In genomic region chr5:132854992-132855391, GRCh38 we compare ENCODE assay signal across 9 cellular contexts. TPM values are rescaled to one million over a fixed set of nuclear protein-coding genes. Genes with fewer than 3 reads are reported as not detected.
"Had no signal": no experiment of that assay in that cellular context is flagged by ENCODE, and none has a peak within 500 bp of the region (broad histone marks: within the 10 kb centered on the region; RNA-seq: fewer than 3 reads in every experiment).

No MANE protein-coding gene starts in this region.

RNA-seq across cellular contexts. Expression of gene SOWAHA, which starts 41.9 kb away (rescaled TPM):
- total RNA-seq: activated B cell treated with CpG ODN at 0.5 μM for 24 hours; activated CD4-positive, alpha-beta memory T cell treated with anti-CD3 and anti-CD28 coated beads for 36 hours; activated CD8-positive, alpha-beta T cell treated with anti-CD3 and anti-CD28 coated beads, Interleukin-2, amount 10 ng/mL, durations not matched to agents 7 days and 5 days; activated naive CD4-positive, alpha-beta T cell treated with anti-CD3 and anti-CD28 coated beads for 36 hours; activated naive CD4-positive, alpha-beta T cell treated with anti-CD3 and anti-CD28 coated beads, Interleukin-2, amount 50 U/mL, for 72 hours; activated T-cell treated with anti-CD3 and anti-CD28 coated beads, Interleukin-2, amount 50 U/mL, for 72 hours; activated T-helper 17 cell treated with anti-CD3 and anti-CD28 coated beads, Interleukin-2, amount 50 U/mL, for 72 hours; T-cell; T-helper 17 cell had no signal
